In the genomic region with DNA sequence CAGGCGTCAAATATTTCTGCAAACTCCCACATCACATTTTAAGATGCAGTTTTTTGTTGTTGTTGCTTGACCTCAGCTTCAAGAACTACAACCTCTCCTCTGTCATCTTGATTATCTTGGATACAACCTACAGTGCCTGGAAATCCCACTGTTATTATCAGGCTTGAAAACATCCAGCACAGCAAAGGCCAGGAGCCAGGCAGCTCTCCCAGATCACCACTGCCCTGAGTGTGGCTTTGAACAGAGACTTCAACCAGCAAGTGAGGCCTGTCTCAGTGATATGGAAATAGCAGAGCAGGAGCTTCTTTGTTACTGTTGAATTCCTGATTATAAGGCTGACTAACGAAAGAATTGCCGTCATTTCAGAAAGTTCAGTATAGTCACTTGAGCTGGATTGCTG, we compare ENCODE assay signal across 29 cellular contexts. TPM values are rescaled to one million over a fixed set of nuclear protein-coding genes. Genes with fewer than 3 reads are reported as not detected.
"Had no signal": no experiment of that assay in that cellular context is flagged by ENCODE, and none has a peak within 500 bp of the region (broad histone marks: within the 10 kb centered on the region; RNA-seq: fewer than 3 reads in every experiment).

No MANE protein-coding gene starts in this region.

- H3K4me2 ChIP-seq: hepatocyte had no signal

- H3K27ac ChIP-seq: hepatocyte, left ventricle myocardium inferior, pancreas, prostate gland, sigmoid colon, thyroid gland, transverse colon, upper lobe of left lung had no signal

- H2AFZ ChIP-seq: hepatocyte had no signal

- ATAC-seq: naive thymus-derived CD8-positive, alpha-beta T cell; pancreas; right cardiac atrium; stimulated activated memory B cell treated with anti-CD40 and anti-IgM and Interleukin-4, amounts not matched to agents 10 μg/mL and 1 μg/mL and 100 μg/mL, for 72 hours; stimulated activated naive CD8-positive, alpha-beta T cell treated with anti-CD3 and anti-CD28 coated beads, Interleukin-15, amount 100 ng/mL, for 72 hours had no signal

- H3K36me3 Mint-ChIP-seq: stimulated activated memory B cell treated with anti-CD40 and anti-IgM and Interleukin-4, amounts not matched to agents 10 μg/mL and 1 μg/mL and 100 μg/mL, for 72 hours had no signal

- H3K36me3 ChIP-seq: left ventricle myocardium inferior, pancreas, prostate gland, sigmoid colon, thyroid gland, transverse colon, upper lobe of left lung had no signal

- H3K4me1 ChIP-seq: left ventricle myocardium inferior, pancreas, prostate gland, sigmoid colon, thyroid gland, transverse colon, upper lobe of left lung had no signal

- H3K9me3 Mint-ChIP-seq: nephron, neural crest cell had no signal

- H3K27me3 ChIP-seq: hepatocyte, pancreas, sigmoid colon, thyroid gland, transverse colon, upper lobe of left lung had no signal

- H3K9me3 ChIP-seq: left ventricle myocardium inferior, pancreas, prostate gland, sigmoid colon, thyroid gland, transverse colon, upper lobe of left lung had no signal

- DNase-seq: islet precursor cell; left ventricle myocardium inferior; naive thymus-derived CD8-positive, alpha-beta T cell; nucleus accumbens; pancreas; posterior cingulate gyrus; retina; right cardiac atrium; sigmoid colon; small intestine; stimulated activated CD4-positive, alpha-beta T cell treated with anti-CD3 and anti-CD28 coated beads, Interleukin-1b, Interleukin-23, amount 100 ng/mL, for 48 hours; stimulated activated CD4-positive, alpha-beta T cell treated with anti-CD3 and anti-CD28 coated beads, Interleukin-2, amount 100 ng/mL, for 48 hours; stimulated activated CD4-positive, alpha-beta T cell treated with anti-CD3 and anti-CD28 coated beads, Interleukin-4, amount 100 ng/mL, for 4 hours; stimulated activated CD8-positive, alpha-beta memory T cell treated with anti-CD3 and anti-CD28 coated beads, Interleukin-4, amount 100 ng/mL, for 48 hours; stimulated activated naive CD4-positive, alpha-beta T cell treated with Interleukin-2 at 50 U/mL for 16 hours; stimulated activated naive CD8-positive, alpha-beta T cell treated with anti-CD3 and anti-CD28 coated beads, Interleukin-15, amount 100 ng/mL, for 72 hours; substantia nigra; thyroid gland; transverse colon; upper lobe of left lung had no signal

- H3K79me2 ChIP-seq: hepatocyte had no signal

- H3K27ac Mint-ChIP-seq: memory B cell; naive thymus-derived CD8-positive, alpha-beta T cell; stimulated activated memory B cell treated with anti-CD40 and anti-IgM and Interleukin-4, amounts not matched to agents 10 μg/mL and 1 μg/mL and 100 μg/mL, for 72 hours; stimulated activated naive CD8-positive, alpha-beta T cell treated with anti-CD3 and anti-CD28 coated beads, Interleukin-15, amount 100 ng/mL, for 72 hours had no signal

- H3K4me3 Mint-ChIP-seq: memory B cell; naive thymus-derived CD8-positive, alpha-beta T cell; nephron; neural crest cell; stimulated activated memory B cell treated with anti-CD40 and anti-IgM and Interleukin-4, amounts not matched to agents 10 μg/mL and 1 μg/mL and 100 μg/mL, for 72 hours; stimulated activated naive CD8-positive, alpha-beta T cell treated with anti-CD3 and anti-CD28 coated beads, Interleukin-15, amount 100 ng/mL, for 72 hours had no signal

- H3K4me1 Mint-ChIP-seq: memory B cell; nephron; stimulated activated memory B cell treated with anti-CD40 and anti-IgM and Interleukin-4, amounts not matched to agents 10 μg/mL and 1 μg/mL and 100 μg/mL, for 72 hours had no signal

- H3K4me3 ChIP-seq: hepatocyte, left ventricle myocardium inferior, lung, pancreas, prostate gland, sigmoid colon, thyroid gland, transverse colon, upper lobe of left lung had no signal

RNA-seq across cellular contexts. Expression of gene CCDC190, which starts 28.5 kb away (rescaled TPM):
- total RNA-seq: hepatocyte; kidney epithelial cell; lower leg skin; naive thymus-derived CD8-positive, alpha-beta T cell; neural crest cell; pancreas; sigmoid colon; transverse colon had no signal
- polyA plus RNA-seq: hepatocyte; naive thymus-derived CD8-positive, alpha-beta T cell; pancreas; sigmoid colon; small intestine had no signal
